Comparison of ENCODE assay signal across 8 cellular contexts in the genomic region with DNA sequence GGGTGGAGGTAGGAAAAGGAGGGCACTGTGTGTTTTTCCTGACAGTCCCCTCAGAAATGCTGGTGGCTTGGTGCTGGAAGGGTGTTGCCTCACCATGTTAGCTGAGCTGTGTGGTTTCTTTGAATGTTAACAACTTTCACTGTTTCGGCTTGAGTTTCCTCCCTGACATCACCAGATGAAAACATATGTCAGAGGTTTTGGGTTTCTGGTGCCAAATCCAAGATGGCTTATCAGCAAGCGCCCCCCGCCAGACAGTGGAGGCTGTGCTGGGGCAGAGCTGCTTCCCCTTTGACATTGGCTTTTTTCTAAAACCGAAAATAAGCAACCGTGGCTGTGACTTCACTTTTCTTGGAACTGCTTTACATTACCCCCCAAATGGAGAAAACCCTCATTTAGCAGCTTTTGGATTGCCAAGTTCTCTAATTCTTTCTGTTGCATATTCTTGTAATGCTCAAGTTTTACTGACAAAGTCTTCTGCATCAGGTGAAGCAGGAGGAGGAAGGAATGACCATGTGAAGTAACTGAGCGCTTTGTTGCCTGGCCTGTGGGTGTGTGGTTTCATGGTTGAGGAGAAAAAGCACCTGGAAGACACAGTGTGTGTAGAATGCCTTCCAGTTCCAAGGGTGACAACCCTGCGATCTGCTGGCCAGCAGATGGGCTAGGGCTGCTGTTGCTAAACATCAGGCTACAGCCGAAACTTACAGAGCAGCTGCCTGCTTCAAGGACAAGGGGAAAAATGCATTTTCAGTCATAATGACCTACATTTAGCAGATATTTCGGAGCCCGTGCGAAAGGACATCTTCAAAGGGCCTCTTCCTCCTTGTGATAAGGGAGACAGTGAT. TPM values are rescaled to one million over a fixed set of nuclear protein-coding genes. Genes with fewer than 3 reads are reported as not detected.
DNase-seq lines count a peak whose midpoint lies in the region; ATAC-seq and TF ChIP-seq lines count a peak whose summit lies in the region.

No MANE protein-coding gene starts in this region.

- no peaks in the 10 kb centered on the region for H3K27me3 ChIP-seq in GM23248 (replicated peaks; ENCODE audit: insufficient read depth)

- H3K27ac ChIP-seq in GM23248: no peak overlapping the region

- peak; percentile 56 for ATAC-seq in HG03139 (IDR thresholded peaks at IDR 0.05; ENCODE audit: unreplicated experiment)
- ATAC-seq in activated B cell treated with CpG ODN at 0.5 μM for 24 hours (ENCODE audit: low read depth): peak; percentile 80
- ATAC-seq in GM18873 (IDR thresholded peaks at IDR 0.05; ENCODE audit: low FRiP score, unreplicated experiment): no peak

- H3K4me3 Mint-ChIP-seq in activated B cell treated with CpG ODN at 0.5 μM for 24 hours: peak overlapping the region; percentile 71

- peak overlapping the region; percentile 90 for H3K27ac Mint-ChIP-seq in activated B cell treated with CpG ODN at 0.5 μM for 24 hours

- peak; percentile 40 for DNase-seq in activated B cell treated with CpG ODN at 0.5 μM for 24 hours
- peak; percentile 58 for DNase-seq in dedifferentiated amniotic fluid mesenchymal stem cell (ENCODE audit: extremely low spot score)
- DNase-seq in stimulated activated CD4-positive, alpha-beta T cell treated with anti-CD3 and anti-CD28 coated beads, TNF-alpha, amount 100 ng/mL, for 1 hour (ENCODE audit: low read depth in 3 of 3, low spot score in 1 of 3): peak in 2 of 3 donors; percentile 24 to 46
- no peak for DNase-seq in GM23248
- DNase-seq in NCI-H1092 (lab: John Stamatoyannopoulos, UW): no peak

- peaks cover 6% of the 10 kb centered on the region for H3K27me3 Mint-ChIP-seq in activated B cell treated with CpG ODN at 0.5 μM for 24 hours

- CTCF ChIA-PET in activated B cell treated with CpG ODN at 0.5 μM for 24 hours (lab: Charles Lee): interaction anchor here (0.7 to 4.1 kb wide), 14 partner anchors 16 to 389 kb away, joined by 3 to 98 read pairs (median 4); partner anchors contain the start of gene SOCS1

- H3K4me2 ChIP-seq in GM23248 (ENCODE audit: unreplicated experiment): no peak overlapping the region

- in situ Hi-C loops in GM23248 (cut with MboI): no loop called here

- 92% methylated on average over 11 of the region's 11 CpGs for WGBS in GM23248 (ENCODE audit: low coverage in 1 of 2, low lambda C conversion rate in 2 of 2, missing lambda C conversion rate in 2 of 2), 2 experiments

- peak; percentile 33 for TF ChIP-seq POLR2A in GM19193 (IDR thresholded peaks at IDR 0.05; ENCODE audit: extremely low read depth, insufficient read depth, insufficient read length)

- H3K4me3 ChIP-seq in GM23248: no peak overlapping the region

- peaks cover 49% of the 10 kb centered on the region for H3K4me1 ChIP-seq in GM23248 (ENCODE audit: insufficient read depth)

- peaks cover 61% of the 10 kb centered on the region for H3K4me1 Mint-ChIP-seq in activated B cell treated with CpG ODN at 0.5 μM for 24 hours

- peaks cover 12% of the 10 kb centered on the region for H3K36me3 Mint-ChIP-seq in activated B cell treated with CpG ODN at 0.5 μM for 24 hours (ENCODE audit: low read depth)

- no peaks in the 10 kb centered on the region for H4K20me1 ChIP-seq in GM23248 (ENCODE audit: insufficient read depth)

- H3K9me2 ChIP-seq in GM23248 (ENCODE audit: insufficient read depth): no peaks in the 10 kb centered on the region

- H3K9ac ChIP-seq in GM23248: no peak overlapping the region

- TF ChIP-seq CTCF in activated B cell treated with CpG ODN at 0.5 μM for 24 hours (IDR thresholded peaks at IDR 0.05): no peak

- peaks cover 3% of the 10 kb centered on the region; the same call in 1 of the 2 replicates for H3K79me2 ChIP-seq in GM23248 (ENCODE audit: insufficient read depth)

- POLR2A ChIA-PET in activated B cell treated with CpG ODN at 0.5 μM for 24 hours (lab: Charles Lee): interaction anchor here (0.7 to 12.5 kb wide), 28 partner anchors 8 to 396 kb away, joined by 3 to 252 read pairs (median 4); partner anchors contain the start of genes PRM2, PRM3, RMI2 and SOCS1

- no peaks in the 10 kb centered on the region for H3K9me3 Mint-ChIP-seq in activated B cell treated with CpG ODN at 0.5 μM for 24 hours

- no peak overlapping the region for H2AFZ ChIP-seq in GM23248

- intact Hi-C loops in activated B cell treated with CpG ODN at 0.5 μM for 24 hours (cut with micrococcal nuclease): loop anchor here (1.0 to 5.0 kb wide), 7 partner anchors 10 to 391 kb away; partner anchors contain the start of gene RMI2

- H3K9me3 ChIP-seq in GM23248 (ENCODE audit: low read depth): no peaks in the 10 kb centered on the region

- H3K36me3 ChIP-seq in GM23248 (ENCODE audit: low read depth): no peaks in the 10 kb centered on the region

- H3F3A ChIP-seq in GM23248 (ENCODE audit: insufficient read depth): peaks cover 50% of the 10 kb centered on the region

RNA-seq across cellular contexts. Expression of gene RMI2, which starts 9.7 kb away (rescaled TPM):
- total RNA-seq in activated B cell treated with CpG ODN at 0.5 μM for 24 hours: 8.1 TPM in 2 replicates
- total RNA-seq in GM23248 (2014; rRNA removed; shearing (Covaris generic)): 8.5 and 20.6 TPM in 2 replicates
- polyA plus RNA-seq in GM23248 (2016; fragmentation: Nextera tagmentation; extraction: Ambion mirVana): 11.9 and 12.8 TPM in 2 replicates

Comparison
In these comparisons a context has a peak if more than half of its experiments do, and no peak if none do; other contexts are left out.
1. DNase-seq: peak in activated B cell treated with CpG ODN at 0.5 μM for 24 hours (single experiment), dedifferentiated amniotic fluid mesenchymal stem cell (single experiment) and stimulated activated CD4-positive, alpha-beta T cell treated with anti-CD3 and anti-CD28 coated beads, TNF-alpha, amount 100 ng/mL, for 1 hour (2 of 3); none in GM23248 (single experiment) and NCI-H1092 (single experiment).